ENCODE assay signal across 11 cellular contexts in the genomic region with DNA sequence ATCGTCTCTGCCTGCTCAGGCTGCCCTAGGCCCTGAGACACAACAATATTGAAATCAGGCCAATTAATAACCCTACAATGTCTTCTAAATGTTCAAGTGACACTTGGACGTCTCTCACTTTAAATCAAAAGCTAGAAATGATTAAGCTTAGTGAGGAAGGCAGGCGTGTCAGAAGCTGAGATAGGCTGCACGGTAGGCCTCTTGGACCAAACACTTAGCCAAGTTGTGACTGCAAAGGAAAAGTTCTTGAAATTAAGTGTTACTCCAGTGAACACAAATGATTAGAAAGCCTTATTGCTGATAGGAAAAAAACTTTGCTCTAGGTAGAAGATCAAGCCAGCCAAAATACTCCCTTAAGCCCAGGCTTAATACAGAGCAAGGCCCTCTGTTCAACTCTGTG. TPM values are rescaled to one million over a fixed set of nuclear protein-coding genes. Genes with fewer than 3 reads are reported as not detected.
A peak's percentile ranks its signal among the peaks of the same experiment; 100 is the strongest.
DNase-seq lines count a peak whose midpoint lies in the region; ATAC-seq lines count a peak whose summit lies in the region.
"Had no signal": no experiment of that assay in that cellular context is flagged by ENCODE, and none has a peak within 500 bp of the region (broad histone marks: within the 10 kb centered on the region; RNA-seq: fewer than 3 reads in every experiment).

No MANE protein-coding gene starts in this region.

- peak overlapping the region; percentile 73 for H3K4me3 Mint-ChIP-seq in T-helper 1 cell treated with Interleukin-12 subunit alpha and Interleukin-12 subunit beta and Interleukin-4 antibody, amounts not matched to agents 30 μg/mL and 1 μg/mL, for 36 hours
- H3K4me3 Mint-ChIP-seq in T-helper 17 cell = peak overlapping the region; percentile 69
- peak overlapping the region; percentile 71 to 96 for H3K4me3 Mint-ChIP-seq in stimulated activated naive B cell treated with anti-CD40 and anti-IgM and Interleukin-4, amounts not matched to agents 10 μg/mL and 1 μg/mL and 100 μg/mL, for 72 hours

- peak overlapping the region; percentile 79 for H3K4me3 ChIP-seq in iPS-18a (ENCODE audit: low read length)

- H3K27ac Mint-ChIP-seq in T-helper 1 cell treated with Interleukin-12 subunit alpha and Interleukin-12 subunit beta and Interleukin-4 antibody, amounts not matched to agents 30 μg/mL and 1 μg/mL, for 36 hours = peak overlapping the region; percentile 28
- H3K27ac Mint-ChIP-seq in T-helper 17 cell = peak overlapping the region; percentile 91
- no peak overlapping the region for H3K27ac Mint-ChIP-seq in stimulated activated naive B cell treated with anti-CD40 and anti-IgM and Interleukin-4, amounts not matched to agents 10 μg/mL and 1 μg/mL and 100 μg/mL, for 72 hours

- H3K9ac ChIP-seq in iPS-18a (ENCODE audit: low read length) = peak overlapping the region; percentile 28

- DNase-seq in T-helper 1 cell (no peak), T-helper 17 cell (no peak), superior temporal gyrus (ENCODE audit: extremely low spot score) (no peak), iPS-NIHi7 (ENCODE audit: extremely low spot score) (no peak)
- DNase-seq in stimulated activated naive B cell treated with anti-CD40 and anti-IgM and Interleukin-4, amounts not matched to agents 10 μg/mL and 1 μg/mL and 100 μg/mL, for 72 hours = no peak
- DNase-seq in stimulated activated naive CD4-positive, alpha-beta T cell treated with Interleukin-2 at 50 U/mL for 16 hours (lab: John Stamatoyannopoulos, UW) = no peak
- DNase-seq: 8988T, NCI-H146, Right ventricle myocardium superior had no signal

- peaks cover 15% of the 10 kb centered on the region for H3K27me3 Mint-ChIP-seq in T-helper 1 cell treated with Interleukin-12 subunit alpha and Interleukin-12 subunit beta and Interleukin-4 antibody, amounts not matched to agents 30 μg/mL and 1 μg/mL, for 36 hours (ENCODE audit: low read depth)
- H3K27me3 Mint-ChIP-seq in T-helper 17 cell = peaks cover 5% of the 10 kb centered on the region
- H3K27me3 Mint-ChIP-seq in stimulated activated naive B cell treated with anti-CD40 and anti-IgM and Interleukin-4, amounts not matched to agents 10 μg/mL and 1 μg/mL and 100 μg/mL, for 72 hours = no peaks in the 10 kb centered on the region

- no peaks in the 10 kb centered on the region for H3K36me3 ChIP-seq in iPS-18a (ENCODE audit: control insufficient read depth, low read depth, low read length)

- no peaks in the 10 kb centered on the region for H3K9me3 Mint-ChIP-seq in T-helper 1 cell treated with Interleukin-12 subunit alpha and Interleukin-12 subunit beta and Interleukin-4 antibody, amounts not matched to agents 30 μg/mL and 1 μg/mL, for 36 hours
- H3K9me3 Mint-ChIP-seq in stimulated activated naive B cell treated with anti-CD40 and anti-IgM and Interleukin-4, amounts not matched to agents 10 μg/mL and 1 μg/mL and 100 μg/mL, for 72 hours = no peaks in the 10 kb centered on the region

- peaks cover 5% of the 10 kb centered on the region for H3K27me3 ChIP-seq in iPS-18a (ENCODE audit: control insufficient read depth, insufficient read depth, low read length)

- H3K27ac ChIP-seq in iPS-18a (ENCODE audit: low read length) = no peak overlapping the region

- ATAC-seq in T-helper 17 cell = no peak
- no peak for ATAC-seq in stimulated activated naive B cell treated with anti-CD40 and anti-IgM and Interleukin-4, amounts not matched to agents 10 μg/mL and 1 μg/mL and 100 μg/mL, for 72 hours (replicated peaks)

- peaks cover 21% of the 10 kb centered on the region for H3K4me1 ChIP-seq in iPS-18a (ENCODE audit: control insufficient read depth, low read depth, low read length)

- H3K9me3 ChIP-seq in T-helper 17 cell (ENCODE audit: control insufficient read depth, low read length, poor library complexity, severe bottlenecking) (no peaks in the 10 kb centered on the region), iPS-18a (ENCODE audit: control insufficient read depth, low read depth, low read length) (no peaks in the 10 kb centered on the region)

- H3K36me3 Mint-ChIP-seq in T-helper 1 cell treated with Interleukin-12 subunit alpha and Interleukin-12 subunit beta and Interleukin-4 antibody, amounts not matched to agents 30 μg/mL and 1 μg/mL, for 36 hours (ENCODE audit: low read depth) = peaks cover 8% of the 10 kb centered on the region
- peaks cover 5% of the 10 kb centered on the region for H3K36me3 Mint-ChIP-seq in T-helper 17 cell (ENCODE audit: low read depth)
- H3K36me3 Mint-ChIP-seq in stimulated activated naive B cell treated with anti-CD40 and anti-IgM and Interleukin-4, amounts not matched to agents 10 μg/mL and 1 μg/mL and 100 μg/mL, for 72 hours = peaks cover 20 to 30% of the 10 kb centered on the region in 2 donors

- H3K4me1 Mint-ChIP-seq in T-helper 1 cell treated with Interleukin-12 subunit alpha and Interleukin-12 subunit beta and Interleukin-4 antibody, amounts not matched to agents 30 μg/mL and 1 μg/mL, for 36 hours (ENCODE audit: low read depth) = peaks cover 29% of the 10 kb centered on the region
- peaks cover 36% of the 10 kb centered on the region for H3K4me1 Mint-ChIP-seq in T-helper 17 cell
- peaks cover 38 to 61% of the 10 kb centered on the region in 2 donors for H3K4me1 Mint-ChIP-seq in stimulated activated naive B cell treated with anti-CD40 and anti-IgM and Interleukin-4, amounts not matched to agents 10 μg/mL and 1 μg/mL and 100 μg/mL, for 72 hours

RNA-seq across cellular contexts. Expression of a gene that starts 2.2 kb away (rescaled TPM):
- 10 to 100 TPM; 12.7 to 12.9 TPM for total RNA-seq in T-helper 17 cell

RNA-seq across cellular contexts. Expression of a gene that starts 45.3 kb away (rescaled TPM):
- total RNA-seq in T-helper 17 cell = 1 to 10 TPM; 5.6 TPM
